Comparison of ENCODE assay signal across 23 cellular contexts in genomic region chr11:57421805-57422204, GRCh38. TPM values are rescaled to one million over a fixed set of nuclear protein-coding genes. Genes with fewer than 3 reads are reported as not detected.
"Had no signal": no experiment of that assay in that cellular context is flagged by ENCODE, and none has a peak within 500 bp of the region (broad histone marks: within the 10 kb centered on the region; RNA-seq: fewer than 3 reads in every experiment).

No MANE protein-coding gene starts in this region.

- H3K27ac Mint-ChIP-seq: activated naive CD4-positive, alpha-beta T cell treated with anti-CD3 and anti-CD28 coated beads, Interleukin-2, amount 10 ng/mL, durations not matched to agents 7 days and 5 days; memory B cell; type B pancreatic cell had no signal

- H3K4me3 Mint-ChIP-seq: activated naive CD4-positive, alpha-beta T cell treated with anti-CD3 and anti-CD28 coated beads, Interleukin-2, amount 10 ng/mL, durations not matched to agents 7 days and 5 days; activated T-helper 1 cell treated with anti-CD3 and anti-CD28 coated beads, Interleukin-12 subunit alpha, Interleukin-12 subunit beta, Interleukin-2, Interleukin-4 antibody, amounts not matched to agents 30 ng/mL and 10 ng/mL and 1 ng/mL, durations not matched to agents 14 hours and 24 hours and 36 hours; memory B cell; naive thymus-derived CD8-positive, alpha-beta T cell; type B pancreatic cell had no signal

- ATAC-seq: activated CD4-positive, CD25-positive, alpha-beta regulatory T cell treated with anti-CD3 and anti-CD28 coated beads, Interleukin-2, amount 50 U/mL, for 24 hours; body of pancreas; left lung; naive thymus-derived CD8-positive, alpha-beta T cell had no signal

- H3K4me2 ChIP-seq: hepatocyte had no signal

- H3K4me3 ChIP-seq: body of pancreas, coronary artery, esophagus muscularis mucosa, hepatocyte, left lung, SK-N-MC, suprapubic skin had no signal

- H3K27me3 ChIP-seq: body of pancreas, esophagus muscularis mucosa, hepatocyte, left lung, suprapubic skin had no signal

- H3K27ac ChIP-seq: body of pancreas, coronary artery, esophagus muscularis mucosa, hepatocyte, left lung, SK-N-MC, suprapubic skin had no signal

- H3K27me3 Mint-ChIP-seq: activated naive CD4-positive, alpha-beta T cell treated with anti-CD3 and anti-CD28 coated beads, Interleukin-2, amount 10 ng/mL, durations not matched to agents 7 days and 5 days; memory B cell; naive thymus-derived CD8-positive, alpha-beta T cell had no signal

- H3K9me3 ChIP-seq: body of pancreas, esophagus muscularis mucosa, left lung, suprapubic skin had no signal

- DNase-seq: activated CD4-positive, alpha-beta T cell treated with anti-CD3 and anti-CD28 coated beads, Interleukin-2, amount 50 U/mL, for 4 hours; activated naive CD4-positive, alpha-beta T cell treated with anti-CD3 and anti-CD28 coated beads, Interleukin-2, amount 10 ng/mL, durations not matched to agents 7 days and 5 days; amniotic stem cell; body of pancreas; caudate nucleus; kidney; left lung; naive thymus-derived CD8-positive, alpha-beta T cell; stimulated activated CD4-positive, alpha-beta T cell treated with anti-CD3 and anti-CD28 coated beads, Interleukin-15, amount 100 ng/mL, for 24 hours; stimulated activated CD4-positive, alpha-beta T cell treated with anti-CD3 and anti-CD28 coated beads, Interleukin-4, amount 100 ng/mL, for 1 hour; stimulated activated naive CD4-positive, alpha-beta T cell had no signal

- H2AFZ ChIP-seq: hepatocyte had no signal

- H3K79me2 ChIP-seq: hepatocyte had no signal

- H3K9me3 Mint-ChIP-seq: activated naive CD4-positive, alpha-beta T cell treated with anti-CD3 and anti-CD28 coated beads, Interleukin-2, amount 10 ng/mL, durations not matched to agents 7 days and 5 days; activated T-helper 1 cell treated with anti-CD3 and anti-CD28 coated beads, Interleukin-12 subunit alpha, Interleukin-12 subunit beta, Interleukin-2, Interleukin-4 antibody, amounts not matched to agents 30 ng/mL and 10 ng/mL and 1 ng/mL, durations not matched to agents 14 hours and 24 hours and 36 hours; memory B cell; naive thymus-derived CD8-positive, alpha-beta T cell; type B pancreatic cell had no signal

RNA-seq across cellular contexts. Expression of gene PRG2, which starts 31.4 kb away (rescaled TPM):
- total RNA-seq: activated T-helper 1 cell treated with anti-CD3 and anti-CD28 coated beads, Interleukin-12 subunit alpha, Interleukin-12 subunit beta, Interleukin-2, Interleukin-4 antibody, amounts not matched to agents 30 ng/mL and 10 ng/mL and 1 ng/mL, durations not matched to agents 14 hours and 24 hours and 36 hours; body of pancreas; glomerular endothelial cell; hepatocyte; naive thymus-derived CD8-positive, alpha-beta T cell had no signal
- polyA plus RNA-seq: hepatocyte; naive thymus-derived CD8-positive, alpha-beta T cell had no signal

RNA-seq across cellular contexts. Expression of gene RTN4RL2, which starts 38.5 kb away (rescaled TPM):
- total RNA-seq: activated T-helper 1 cell treated with anti-CD3 and anti-CD28 coated beads, Interleukin-12 subunit alpha, Interleukin-12 subunit beta, Interleukin-2, Interleukin-4 antibody, amounts not matched to agents 30 ng/mL and 10 ng/mL and 1 ng/mL, durations not matched to agents 14 hours and 24 hours and 36 hours; naive thymus-derived CD8-positive, alpha-beta T cell; skeletal muscle tissue had no signal

RNA-seq across cellular contexts. Expression of gene PRG3, which starts 40.9 kb away (rescaled TPM):
- total RNA-seq: activated T-helper 1 cell treated with anti-CD3 and anti-CD28 coated beads, Interleukin-12 subunit alpha, Interleukin-12 subunit beta, Interleukin-2, Interleukin-4 antibody, amounts not matched to agents 30 ng/mL and 10 ng/mL and 1 ng/mL, durations not matched to agents 14 hours and 24 hours and 36 hours; body of pancreas; esophagus muscularis mucosa; glomerular endothelial cell; hepatocyte; kidney; left lung; mucosa of gallbladder; naive thymus-derived CD8-positive, alpha-beta T cell; suprapubic skin had no signal
- polyA plus RNA-seq: hepatocyte; naive thymus-derived CD8-positive, alpha-beta T cell had no signal
